In the genomic region with DNA sequence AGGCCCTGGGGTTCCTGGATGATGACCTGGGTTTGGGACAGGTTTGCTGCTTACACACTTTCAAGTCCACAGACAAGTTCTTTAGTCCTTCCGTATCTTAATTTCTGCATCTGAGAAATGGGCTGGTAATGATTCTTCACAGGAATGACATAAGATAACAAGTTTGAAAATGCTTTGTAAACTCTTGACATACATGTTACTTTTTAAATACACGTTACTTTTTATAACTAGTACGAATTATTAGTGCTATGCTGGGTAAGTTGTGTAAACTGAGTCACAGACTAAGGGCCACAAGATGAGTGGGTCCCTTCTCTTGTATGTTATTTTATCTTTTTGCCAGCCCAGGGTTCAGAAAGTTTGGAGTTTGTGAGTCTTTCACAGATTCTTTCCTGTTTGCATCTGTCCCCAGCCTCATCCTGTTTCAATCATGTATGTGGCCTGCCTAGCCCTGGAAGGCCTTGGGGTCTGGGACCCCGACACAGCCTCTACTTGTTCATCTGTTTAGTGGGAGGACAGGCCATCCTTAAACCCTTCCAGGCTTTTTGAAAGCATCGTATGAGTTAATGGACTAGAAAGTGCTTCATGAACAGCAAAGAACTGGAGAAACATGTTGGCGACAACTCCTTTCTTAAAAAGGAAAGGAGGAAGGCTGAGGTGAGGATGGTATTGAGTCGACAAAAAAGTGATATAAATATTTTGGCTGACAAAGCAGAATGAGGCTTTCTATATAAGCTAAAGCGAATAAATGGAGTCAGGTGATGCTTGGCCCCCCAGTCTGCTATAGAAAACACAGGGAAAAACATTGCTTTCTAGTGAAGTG, we compare ENCODE assay signal across 13 cellular contexts. TPM values are rescaled to one million over a fixed set of nuclear protein-coding genes. Genes with fewer than 3 reads are reported as not detected.
DNase-seq lines count a peak whose midpoint lies in the region; ATAC-seq and TF ChIP-seq lines count a peak whose summit lies in the region.
"Had no signal": no experiment of that assay in that cellular context is flagged by ENCODE, and none has a peak within 500 bp of the region (broad histone marks: within the 10 kb centered on the region; RNA-seq: fewer than 3 reads in every experiment).

No MANE protein-coding gene starts in this region.

- H3K27ac Mint-ChIP-seq in activated naive CD8-positive, alpha-beta T cell treated with anti-CD3 and anti-CD28 coated beads, Interleukin-2, amount 10 ng/mL, durations not matched to agents 7 days and 5 days = peak overlapping the region; percentile 83
- no peak overlapping the region for H3K27ac Mint-ChIP-seq in activated naive CD8-positive, alpha-beta T cell treated with anti-CD3 and anti-CD28 coated beads for 36 hours
- peak overlapping the region; percentile 62 for H3K27ac Mint-ChIP-seq in dendritic cell treated with granulocyte-macrophage colony-stimulating factor and Interleukin-4, amounts not matched to agents 40 ng/mL and 50 ng/mL, for 4 days
- peak overlapping the region in 7 of 9 donors; percentile 22 to 91 (median 66) for H3K27ac Mint-ChIP-seq in naive thymus-derived CD4-positive, alpha-beta T cell

- peaks cover 2% of the 10 kb centered on the region for H3K36me3 Mint-ChIP-seq in activated naive CD8-positive, alpha-beta T cell treated with anti-CD3 and anti-CD28 coated beads, Interleukin-2, amount 10 ng/mL, durations not matched to agents 7 days and 5 days
- H3K36me3 Mint-ChIP-seq in activated naive CD8-positive, alpha-beta T cell treated with anti-CD3 and anti-CD28 coated beads for 36 hours = peaks cover 2% of the 10 kb centered on the region
- no peaks in the 10 kb centered on the region for H3K36me3 Mint-ChIP-seq in dendritic cell treated with granulocyte-macrophage colony-stimulating factor and Interleukin-4, amounts not matched to agents 40 ng/mL and 50 ng/mL, for 4 days (ENCODE audit: low read depth)
- peaks cover 0 to 6% (median 0%) of the 10 kb centered on the region in 5 donors for H3K36me3 Mint-ChIP-seq in naive thymus-derived CD4-positive, alpha-beta T cell

- TF ChIP-seq CTCF in vagina (IDR thresholded peaks at IDR 0.05) = no peak

- CTCF ChIA-PET in naive thymus-derived CD4-positive, alpha-beta T cell (lab: Charles Lee) = no interaction called here

- intact Hi-C loops in dendritic cell treated with granulocyte-macrophage colony-stimulating factor and Interleukin-4, amounts not matched to agents 40 ng/mL and 50 ng/mL, for 4 days (cut with micrococcal nuclease) = no loop called here
- intact Hi-C loops in naive thymus-derived CD4-positive, alpha-beta T cell (cut with micrococcal nuclease) = no loop called here
- intact Hi-C loops in vagina (cut with DNase I) = no loop called here

- H3K4me1 ChIP-seq in naive thymus-derived CD4-positive, alpha-beta T cell (ENCODE audit: control insufficient read depth in 2 of 2, insufficient read depth in 2 of 2, low read length in 2 of 2) = peaks cover 3 to 10% of the 10 kb centered on the region in 2 donors
- peaks cover 60% of the 10 kb centered on the region for H3K4me1 ChIP-seq in vagina

- no peaks in the 10 kb centered on the region for H3K36me3 ChIP-seq in naive thymus-derived CD4-positive, alpha-beta T cell (ENCODE audit: control insufficient read depth in 2 of 3, insufficient read depth in 3 of 3, low read length in 3 of 3)
- H3K36me3 ChIP-seq in vagina = peaks cover 0 to 2% of the 10 kb centered on the region in 2 donors

- no peaks in the 10 kb centered on the region for H3K9me3 ChIP-seq in naive thymus-derived CD4-positive, alpha-beta T cell (ENCODE audit: control insufficient read depth in 2 of 3, low read length in 3 of 3)
- H3K9me3 ChIP-seq in vagina = no peaks in the 10 kb centered on the region

- H3K4me3 Mint-ChIP-seq in activated naive CD8-positive, alpha-beta T cell treated with anti-CD3 and anti-CD28 coated beads, Interleukin-2, amount 10 ng/mL, durations not matched to agents 7 days and 5 days = peak overlapping the region; percentile 74
- no peak overlapping the region for H3K4me3 Mint-ChIP-seq in activated naive CD8-positive, alpha-beta T cell treated with anti-CD3 and anti-CD28 coated beads for 36 hours
- no peak overlapping the region for H3K4me3 Mint-ChIP-seq in dendritic cell treated with granulocyte-macrophage colony-stimulating factor and Interleukin-4, amounts not matched to agents 40 ng/mL and 50 ng/mL, for 4 days
- H3K4me3 Mint-ChIP-seq in naive thymus-derived CD4-positive, alpha-beta T cell = peak overlapping the region in 9 of 10 donors; percentile 18 to 90 (median 79)

- DNase-seq in activated naive CD8-positive, alpha-beta T cell treated with anti-CD3 and anti-CD28 coated beads, Interleukin-2, amount 10 ng/mL, durations not matched to agents 7 days and 5 days = no peak
- no peak for DNase-seq in activated naive CD8-positive, alpha-beta T cell treated with anti-CD3 and anti-CD28 coated beads for 36 hours
- DNase-seq in naive thymus-derived CD4-positive, alpha-beta T cell = no peak
- DNase-seq in vagina (ENCODE audit: extremely low spot score in 2 of 2) = peak in 1 of 2 donors; percentile 65
- no peak for DNase-seq in HUDEP-2 (lab: John Stamatoyannopoulos, UW; ENCODE audit: unreplicated experiment in 76 of 76)
- DNase-seq in NCI-H526 treated with DMSO at 0.1 percent for 48 hours (lab: John Stamatoyannopoulos, UW) = no peak
- DNase-seq: NK-92 treated with Interleukin-12 subunit alpha and Interleukin-12 subunit beta, amount 100 ng/mL, for 24 hours; occipital lobe; stimulated activated CD4-positive, alpha-beta T cell treated with anti-CD3 and anti-CD28 coated beads, Interleukin-2, amount 100 ng/mL, for 24 hours; stimulated activated naive CD8-positive, alpha-beta T cell treated with anti-CD3 and anti-CD28 coated beads, Interleukin-15, Interleukin-2, amounts not matched to agents 100 U/mL and 50 U/mL, for 24 hours had no signal

- H3K27ac ChIP-seq in naive thymus-derived CD4-positive, alpha-beta T cell (ENCODE audit: low read depth, low read length) = no peak overlapping the region
- H3K27ac ChIP-seq in vagina = peak overlapping the region; percentile 53
- H3K27ac ChIP-seq: epithelial cell of prostate had no signal

- no peak overlapping the region for H3K4me3 ChIP-seq in naive thymus-derived CD4-positive, alpha-beta T cell (ENCODE audit: low read length)
- peak overlapping the region in 1 of 2 donors; percentile 9 for H3K4me3 ChIP-seq in vagina

- TF ChIP-seq POLR2A in vagina (IDR thresholded peaks at IDR 0.05) = no peak

- POLR2A ChIA-PET in activated naive CD8-positive, alpha-beta T cell treated with anti-CD3 and anti-CD28 coated beads, Interleukin-2, amount 10 ng/mL, durations not matched to agents 7 days and 5 days (lab: Charles Lee) = no interaction called here
- POLR2A ChIA-PET in naive thymus-derived CD4-positive, alpha-beta T cell (lab: Charles Lee) = no interaction called here

- peaks cover 14% of the 10 kb centered on the region for H3K4me1 Mint-ChIP-seq in activated naive CD8-positive, alpha-beta T cell treated with anti-CD3 and anti-CD28 coated beads, Interleukin-2, amount 10 ng/mL, durations not matched to agents 7 days and 5 days
- peaks cover 13% of the 10 kb centered on the region for H3K4me1 Mint-ChIP-seq in activated naive CD8-positive, alpha-beta T cell treated with anti-CD3 and anti-CD28 coated beads for 36 hours
- peaks cover 30% of the 10 kb centered on the region for H3K4me1 Mint-ChIP-seq in dendritic cell treated with granulocyte-macrophage colony-stimulating factor and Interleukin-4, amounts not matched to agents 40 ng/mL and 50 ng/mL, for 4 days (ENCODE audit: low read depth)
- H3K4me1 Mint-ChIP-seq in naive thymus-derived CD4-positive, alpha-beta T cell = peaks cover 4 to 29% (median 19%) of the 10 kb centered on the region in 7 donors

- H3K27me3 ChIP-seq in naive thymus-derived CD4-positive, alpha-beta T cell (ENCODE audit: control insufficient read depth in 2 of 2, insufficient read depth in 2 of 2, low read length in 2 of 2) = no peaks in the 10 kb centered on the region
- H3K27me3 ChIP-seq in vagina = no peaks in the 10 kb centered on the region

- ATAC-seq in activated naive CD8-positive, alpha-beta T cell treated with anti-CD3 and anti-CD28 coated beads, Interleukin-2, amount 10 ng/mL, durations not matched to agents 7 days and 5 days (ENCODE audit: low read depth) = no peak
- no peak for ATAC-seq in naive thymus-derived CD4-positive, alpha-beta T cell
- ATAC-seq in HG02973 (IDR thresholded peaks at IDR 0.05; ENCODE audit: unreplicated experiment) = no peak
- ATAC-seq: stimulated activated naive CD8-positive, alpha-beta T cell treated with anti-CD3 and anti-CD28 coated beads, Interleukin-15, Interleukin-2, amounts not matched to agents 100 U/mL and 50 U/mL, for 24 hours had no signal

- peaks cover 5% of the 10 kb centered on the region for H3K9me3 Mint-ChIP-seq in activated naive CD8-positive, alpha-beta T cell treated with anti-CD3 and anti-CD28 coated beads, Interleukin-2, amount 10 ng/mL, durations not matched to agents 7 days and 5 days
- H3K9me3 Mint-ChIP-seq in activated naive CD8-positive, alpha-beta T cell treated with anti-CD3 and anti-CD28 coated beads for 36 hours = peaks cover 2% of the 10 kb centered on the region
- no peaks in the 10 kb centered on the region for H3K9me3 Mint-ChIP-seq in dendritic cell treated with granulocyte-macrophage colony-stimulating factor and Interleukin-4, amounts not matched to agents 40 ng/mL and 50 ng/mL, for 4 days
- H3K9me3 Mint-ChIP-seq in naive thymus-derived CD4-positive, alpha-beta T cell = peaks cover 0 to 8% (median 0%) of the 10 kb centered on the region in 11 donors

- H3K27me3 Mint-ChIP-seq in activated naive CD8-positive, alpha-beta T cell treated with anti-CD3 and anti-CD28 coated beads, Interleukin-2, amount 10 ng/mL, durations not matched to agents 7 days and 5 days = peaks cover 6% of the 10 kb centered on the region
- H3K27me3 Mint-ChIP-seq in activated naive CD8-positive, alpha-beta T cell treated with anti-CD3 and anti-CD28 coated beads for 36 hours = peaks cover 7% of the 10 kb centered on the region
- H3K27me3 Mint-ChIP-seq in dendritic cell treated with granulocyte-macrophage colony-stimulating factor and Interleukin-4, amounts not matched to agents 40 ng/mL and 50 ng/mL, for 4 days = no peaks in the 10 kb centered on the region
- peaks cover 0 to 14% (median 8%) of the 10 kb centered on the region in 5 donors for H3K27me3 Mint-ChIP-seq in naive thymus-derived CD4-positive, alpha-beta T cell

RNA-seq across cellular contexts. Expression of a gene that starts 9.3 kb away (rescaled TPM):
- total RNA-seq in activated naive CD8-positive, alpha-beta T cell treated with anti-CD3 and anti-CD28 coated beads, Interleukin-2, amount 10 ng/mL, durations not matched to agents 7 days and 5 days = under 1 TPM; 0.60 to 0.75 TPM
- total RNA-seq in activated naive CD8-positive, alpha-beta T cell treated with anti-CD3 and anti-CD28 coated beads for 36 hours = under 1 TPM; 0.27 to 0.70 TPM
- 1 to 10 TPM in 4 of 5 experiments, under 1 TPM in 1; 0.24 to 3.3 (median 1.2) TPM for total RNA-seq in naive thymus-derived CD4-positive, alpha-beta T cell
- under 1 TPM; 0.17 to 0.50 TPM for polyA plus RNA-seq in naive thymus-derived CD4-positive, alpha-beta T cell
- total RNA-seq in vagina = 7.4 TPM

Comparison
In these comparisons a context has a peak if more than half of its experiments do, and no peak if none do; other contexts are left out.
1. H3K4me3 Mint-ChIP-seq: peak in activated naive CD8-positive, alpha-beta T cell treated with anti-CD3 and anti-CD28 coated beads, Interleukin-2, amount 10 ng/mL, durations not matched to agents 7 days and 5 days (single experiment) and naive thymus-derived CD4-positive, alpha-beta T cell (9 of 10); none in activated naive CD8-positive, alpha-beta T cell treated with anti-CD3 and anti-CD28 coated beads for 36 hours (single experiment) and dendritic cell treated with granulocyte-macrophage colony-stimulating factor and Interleukin-4, amounts not matched to agents 40 ng/mL and 50 ng/mL, for 4 days (single experiment).